ENCODE assay signal across 1 cellular context in genomic region chr17:6862822-6863221, GRCh38.
TF ChIP-seq lines count a peak whose summit lies in the region.

No MANE protein-coding gene starts in this region.

TF ChIP-seq in HepG2, 621 proteins besides CTCF, POLR2A, EP300 and RAD21 (continued from another document):
- TF ChIP-seq SP2 (CRISPR knock-in tag; IDR thresholded peaks at IDR 0.05) (no peak), MBNL3 (CRISPR knock-in tag; conservative IDR thresholded peaks at IDR 0.05) (no peak), ZNF484 (CRISPR knock-in tag; IDR thresholded peaks at IDR 0.05; ENCODE audit: borderline replicate concordance, low read depth) (no peak), CEBPB (IDR thresholded peaks at IDR 0.05; ENCODE audit: borderline replicate concordance, low read depth, low read length) (peak; percentile 84), HOXD1 (CRISPR knock-in tag; IDR thresholded peaks at IDR 0.05) (no peak), PPARG (CRISPR knock-in tag; conservative IDR thresholded peaks at IDR 0.05) (no peak), MXI1 (IDR thresholded peaks at IDR 0.05; ENCODE audit: borderline replicate concordance, low read depth, low read length) (no peak), SMC3 (IDR thresholded peaks at IDR 0.05; ENCODE audit: low read length) (no peak)
